ENCODE assay signal across 16 cellular contexts in genomic region chr12:95505039-95505438, GRCh38. TPM values are rescaled to one million over a fixed set of nuclear protein-coding genes. Genes with fewer than 3 reads are reported as not detected.
DNase-seq lines count a peak whose midpoint lies in the region; ATAC-seq and TF ChIP-seq lines count a peak whose summit lies in the region.
"Had no signal": no experiment of that assay in that cellular context is flagged by ENCODE, and none has a peak within 500 bp of the region (broad histone marks: within the 10 kb centered on the region; RNA-seq: fewer than 3 reads in every experiment).

No MANE protein-coding gene starts in this region.

- H3K27me3 Mint-ChIP-seq in natural killer cell treated with Interleukin-12 subunit alpha and Interleukin-12 subunit beta and Interleukin-15 and Interleukin-18, amount 100 ng/mL, for 72 hours, result no peaks in the 10 kb centered on the region
- no peaks in the 10 kb centered on the region for H3K27me3 Mint-ChIP-seq in natural killer cell (ENCODE audit: low read depth in 2 of 2)
- H3K27me3 Mint-ChIP-seq in effector memory CD8-positive, alpha-beta T cell, result no peaks in the 10 kb centered on the region
- H3K27me3 Mint-ChIP-seq in stimulated activated naive CD8-positive, alpha-beta T cell treated with anti-CD3 and anti-CD28 coated beads, Interleukin-15, amount 100 ng/mL, for 72 hours, result no peaks in the 10 kb centered on the region
- H3K27me3 Mint-ChIP-seq: CD8-positive, alpha-beta memory T cell had no signal

- no peak for TF ChIP-seq POLR2A in GM18505 (IDR thresholded peaks at IDR 0.05; ENCODE audit: borderline replicate concordance, extremely low read depth, insufficient read depth, insufficient read length)

- intact Hi-C loops in natural killer cell (cut with micrococcal nuclease), result no loop called here

- H3K4me3 Mint-ChIP-seq in natural killer cell treated with Interleukin-12 subunit alpha and Interleukin-12 subunit beta and Interleukin-15 and Interleukin-18, amount 100 ng/mL, for 72 hours, result no peak overlapping the region
- no peak overlapping the region for H3K4me3 Mint-ChIP-seq in natural killer cell
- no peak overlapping the region for H3K4me3 Mint-ChIP-seq in effector memory CD8-positive, alpha-beta T cell
- no peak overlapping the region for H3K4me3 Mint-ChIP-seq in stimulated activated naive CD8-positive, alpha-beta T cell treated with anti-CD3 and anti-CD28 coated beads, Interleukin-15, amount 100 ng/mL, for 72 hours
- H3K4me3 Mint-ChIP-seq: CD8-positive, alpha-beta memory T cell; HFFc6 had no signal

- TF ChIP-seq CTCF in natural killer cell (IDR thresholded peaks at IDR 0.05), result no peak

- no peak for DNase-seq in natural killer cell treated with Interleukin-12 subunit alpha and Interleukin-12 subunit beta and Interleukin-15 and Interleukin-18, amount 100 ng/mL, for 72 hours (ENCODE audit: low spot score)
- DNase-seq in natural killer cell, result no peak
- DNase-seq in effector memory CD8-positive, alpha-beta T cell, result no peak
- no peak for DNase-seq in stimulated activated naive CD8-positive, alpha-beta T cell treated with anti-CD3 and anti-CD28 coated beads, Interleukin-15, amount 100 ng/mL, for 72 hours
- no peak for DNase-seq in T-helper 1 cell
- no peak for DNase-seq in cerebellum (ENCODE audit: low spot score)
- DNase-seq: CD8-positive, alpha-beta memory T cell; HFFc6; KBM-7; NCI-H1694 treated with DMSO at 0.1 percent for 48 hours; NCI-H510A; NCI-H774; OCI-M1; Right ventricle myocardium superior had no signal

- no peak for ATAC-seq in natural killer cell treated with Interleukin-12 subunit alpha and Interleukin-12 subunit beta and Interleukin-15 and Interleukin-18, amount 100 ng/mL, for 72 hours
- no peak for ATAC-seq in natural killer cell
- peak; percentile 95 for ATAC-seq in HG02852 (IDR thresholded peaks at IDR 0.05; ENCODE audit: unreplicated experiment)
- no peak for ATAC-seq in effector memory CD8-positive, alpha-beta T cell (replicated peaks)
- no peak for ATAC-seq in stimulated activated naive CD8-positive, alpha-beta T cell treated with anti-CD3 and anti-CD28 coated beads, Interleukin-15, amount 100 ng/mL, for 72 hours
- no peak for ATAC-seq in GM18505 (IDR thresholded peaks at IDR 0.05; ENCODE audit: unreplicated experiment)

- H3K27ac Mint-ChIP-seq in natural killer cell treated with Interleukin-12 subunit alpha and Interleukin-12 subunit beta and Interleukin-15 and Interleukin-18, amount 100 ng/mL, for 72 hours, result peak overlapping the region; percentile 12 to 20
- H3K27ac Mint-ChIP-seq in natural killer cell, result peak overlapping the region in 1 of 2 donors; percentile 17
- peak overlapping the region; percentile 4 to 19 for H3K27ac Mint-ChIP-seq in effector memory CD8-positive, alpha-beta T cell
- peak overlapping the region; percentile 51 to 69 for H3K27ac Mint-ChIP-seq in stimulated activated naive CD8-positive, alpha-beta T cell treated with anti-CD3 and anti-CD28 coated beads, Interleukin-15, amount 100 ng/mL, for 72 hours
- H3K27ac Mint-ChIP-seq: HFFc6 had no signal

- H3K9me3 Mint-ChIP-seq in natural killer cell treated with Interleukin-12 subunit alpha and Interleukin-12 subunit beta and Interleukin-15 and Interleukin-18, amount 100 ng/mL, for 72 hours, result no peaks in the 10 kb centered on the region
- no peaks in the 10 kb centered on the region for H3K9me3 Mint-ChIP-seq in natural killer cell
- no peaks in the 10 kb centered on the region for H3K9me3 Mint-ChIP-seq in effector memory CD8-positive, alpha-beta T cell
- H3K9me3 Mint-ChIP-seq in stimulated activated naive CD8-positive, alpha-beta T cell treated with anti-CD3 and anti-CD28 coated beads, Interleukin-15, amount 100 ng/mL, for 72 hours, result no peaks in the 10 kb centered on the region
- H3K9me3 Mint-ChIP-seq: CD8-positive, alpha-beta memory T cell; HFFc6 had no signal

- peaks cover 10 to 13% of the 10 kb centered on the region in 2 donors for H3K4me1 Mint-ChIP-seq in natural killer cell treated with Interleukin-12 subunit alpha and Interleukin-12 subunit beta and Interleukin-15 and Interleukin-18, amount 100 ng/mL, for 72 hours (ENCODE audit: low read depth in 2 of 2)
- no peaks in the 10 kb centered on the region for H3K4me1 Mint-ChIP-seq in natural killer cell
- peaks cover 5 to 7% of the 10 kb centered on the region in 2 donors for H3K4me1 Mint-ChIP-seq in effector memory CD8-positive, alpha-beta T cell (ENCODE audit: low read depth in 2 of 2)
- H3K4me1 Mint-ChIP-seq in stimulated activated naive CD8-positive, alpha-beta T cell treated with anti-CD3 and anti-CD28 coated beads, Interleukin-15, amount 100 ng/mL, for 72 hours, result peaks cover 19% of the 10 kb centered on the region

- peaks cover 44% of the 10 kb centered on the region for H3K36me3 Mint-ChIP-seq in natural killer cell treated with Interleukin-12 subunit alpha and Interleukin-12 subunit beta and Interleukin-15 and Interleukin-18, amount 100 ng/mL, for 72 hours
- H3K36me3 Mint-ChIP-seq in natural killer cell, result peaks cover 26% of the 10 kb centered on the region
- H3K36me3 Mint-ChIP-seq in effector memory CD8-positive, alpha-beta T cell (ENCODE audit: insufficient read depth), result peaks cover 91% of the 10 kb centered on the region

RNA-seq across cellular contexts. Expression of gene METAP2, which starts 31.1 kb away (rescaled TPM):
- 10 to 100 TPM; 75.8 to 80.3 TPM for total RNA-seq in natural killer cell treated with Interleukin-12 subunit alpha and Interleukin-12 subunit beta and Interleukin-15 and Interleukin-18, amount 100 ng/mL, for 72 hours
- total RNA-seq in natural killer cell, result 10 to 100 TPM; 45.6 to 56.1 (median 45.8) TPM
- total RNA-seq in cerebellum, result 42.0 TPM

RNA-seq across cellular contexts. Expression of gene USP44, which starts 46.2 kb away (rescaled TPM):
- total RNA-seq in natural killer cell treated with Interleukin-12 subunit alpha and Interleukin-12 subunit beta and Interleukin-15 and Interleukin-18, amount 100 ng/mL, for 72 hours, result 1 to 10 TPM in 1 of 2 donors, under 1 TPM in 1; 0.59 to 1.8 TPM
- 1 to 10 TPM in 1 of 3 donors, under 1 TPM in 2; 0.09 to 1.8 (median 0.63) TPM for total RNA-seq in natural killer cell
- 4.4 TPM for total RNA-seq in cerebellum
- total RNA-seq: HFFc6 had no signal
